Comparison of ENCODE assay signal across 9 cellular contexts in the genomic region with DNA sequence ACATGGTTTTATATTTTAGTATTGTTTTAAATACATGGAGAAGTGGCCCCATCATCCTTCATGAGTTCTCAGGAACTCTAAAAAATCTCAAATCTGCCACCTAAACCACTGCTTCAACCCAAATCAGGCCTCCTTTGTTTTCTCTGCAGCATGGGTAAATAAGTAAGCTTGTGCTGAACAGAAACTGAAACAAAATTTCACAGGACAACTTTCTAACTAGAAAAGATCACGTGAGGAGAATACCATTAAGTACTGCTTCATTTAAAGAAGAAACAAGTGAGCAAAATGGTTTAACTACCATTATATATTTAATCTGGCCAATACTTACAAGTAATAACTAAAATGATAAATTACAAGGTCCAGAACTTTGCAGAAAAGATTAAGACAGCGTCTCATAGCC. TPM values are rescaled to one million over a fixed set of nuclear protein-coding genes. Genes with fewer than 3 reads are reported as not detected.
A peak's percentile ranks its signal among the peaks of the same experiment; 100 is the strongest.
DNase-seq lines count a peak whose midpoint lies in the region; ATAC-seq and TF ChIP-seq lines count a peak whose summit lies in the region.
"Had no signal": no experiment of that assay in that cellular context is flagged by ENCODE, and none has a peak within 500 bp of the region (broad histone marks: within the 10 kb centered on the region; RNA-seq: fewer than 3 reads in every experiment).

No MANE protein-coding gene starts in this region.

- no peaks in the 10 kb centered on the region for H4K20me1 ChIP-seq in osteoblast (ENCODE audit: insufficient read depth, low read length)

- H3K4me3 Mint-ChIP-seq in stimulated activated naive B cell treated with anti-CD40 and anti-IgM and Interleukin-4, amounts not matched to agents 10 μg/mL and 1 μg/mL and 100 μg/mL, for 72 hours: peak overlapping the region; percentile 91 to 93

- H3K27me3 Mint-ChIP-seq in stimulated activated naive B cell treated with anti-CD40 and anti-IgM and Interleukin-4, amounts not matched to agents 10 μg/mL and 1 μg/mL and 100 μg/mL, for 72 hours: no peaks in the 10 kb centered on the region

- no peak overlapping the region for H3K27ac ChIP-seq in coronary artery
- no peak overlapping the region for H3K27ac ChIP-seq in osteoblast (ENCODE audit: low read depth, low read length)

- DNase-seq in GM10248 (ENCODE audit: extremely low spot score) (peak; percentile 56), coronary artery (ENCODE audit: low spot score) (no peak), SIG-M5 treated with dmso at 0.1 percent for 504 hours (lab: John Stamatoyannopoulos, UW; ENCODE audit: unreplicated experiment) (no peak), osteoblast (ENCODE audit: insufficient read length, low spot score, missing footprints) (no peak), NK-92 (lab: John Stamatoyannopoulos, UW; ENCODE audit: unreplicated experiment) (no peak)
- no peak for DNase-seq in stimulated activated naive B cell treated with anti-CD40 and anti-IgM and Interleukin-4, amounts not matched to agents 10 μg/mL and 1 μg/mL and 100 μg/mL, for 72 hours

- no peak overlapping the region for H2AFZ ChIP-seq in osteoblast (ENCODE audit: low read length)

- no peaks in the 10 kb centered on the region for H3K79me2 ChIP-seq in osteoblast (ENCODE audit: insufficient read depth, low read length)

- peak overlapping the region; percentile 4 for H3K27ac Mint-ChIP-seq in stimulated activated naive B cell treated with anti-CD40 and anti-IgM and Interleukin-4, amounts not matched to agents 10 μg/mL and 1 μg/mL and 100 μg/mL, for 72 hours

- no peaks in the 10 kb centered on the region for H3K9me3 ChIP-seq in osteoblast (ENCODE audit: low read depth, low read length)

- ATAC-seq in GM19468 (IDR thresholded peaks at IDR 0.05; ENCODE audit: extremely low read depth, unreplicated experiment) (peak; percentile 42), HG03521 (IDR thresholded peaks at IDR 0.05; ENCODE audit: unreplicated experiment) (peak; percentile 48)
- peak in 1 of 2 donors; percentile 12 for ATAC-seq in stimulated activated naive B cell treated with anti-CD40 and anti-IgM and Interleukin-4, amounts not matched to agents 10 μg/mL and 1 μg/mL and 100 μg/mL, for 72 hours (replicated peaks)

- H3K4me1 Mint-ChIP-seq in stimulated activated naive B cell treated with anti-CD40 and anti-IgM and Interleukin-4, amounts not matched to agents 10 μg/mL and 1 μg/mL and 100 μg/mL, for 72 hours: peaks cover 34 to 69% of the 10 kb centered on the region in 2 donors

- H3K4me2 ChIP-seq in osteoblast (ENCODE audit: insufficient read depth, low read length): no peak overlapping the region

- H3K36me3 ChIP-seq in osteoblast (ENCODE audit: insufficient read depth, low read length): no peaks in the 10 kb centered on the region

- no peaks in the 10 kb centered on the region for H3K4me1 ChIP-seq in osteoblast (ENCODE audit: insufficient read depth, low read length)

- no peaks in the 10 kb centered on the region for H3K27me3 ChIP-seq in osteoblast (ENCODE audit: insufficient read depth, low read length)

- H3K36me3 Mint-ChIP-seq in stimulated activated naive B cell treated with anti-CD40 and anti-IgM and Interleukin-4, amounts not matched to agents 10 μg/mL and 1 μg/mL and 100 μg/mL, for 72 hours: peaks cover 20 to 37% of the 10 kb centered on the region in 2 donors

- H3K4me3 ChIP-seq in coronary artery: peak overlapping the region; percentile 78
- no peak overlapping the region for H3K4me3 ChIP-seq in osteoblast (ENCODE audit: insufficient read depth, low read length)

- TF ChIP-seq CTCF in GM10248 (IDR thresholded peaks at IDR 0.05; ENCODE audit: control extremely low read depth, extremely low read depth, low read depth, missing control alignments) (no peak), coronary artery (IDR thresholded peaks at IDR 0.05) (no peak), osteoblast (IDR thresholded peaks at IDR 0.05; ENCODE audit: extremely low read depth, low read depth, low read length) (no peak)

- peaks cover 0 to 4% of the 10 kb centered on the region in 2 donors for H3K9me3 Mint-ChIP-seq in stimulated activated naive B cell treated with anti-CD40 and anti-IgM and Interleukin-4, amounts not matched to agents 10 μg/mL and 1 μg/mL and 100 μg/mL, for 72 hours

- CTCF ChIA-PET in GM10248 (lab: Yijun Ruan, JAX): interaction anchor here (1.0 to 4.8 kb wide), 5 partner anchors 11 to 157 kb away, joined by 3 to 27 read pairs (median 15); no protein-coding TSS in a partner anchor

- POLR2A ChIA-PET in GM10248 (lab: Yijun Ruan, JAX): no interaction called here

RNA-seq across cellular contexts. Expression of a gene that starts 2.5 kb away (rescaled TPM):
- total RNA-seq in osteoblast: 0.59 and 3.6 TPM in 2 replicates

RNA-seq across cellular contexts. Expression of a gene that starts 39.6 kb away (rescaled TPM):
- not detected in 2 replicates for total RNA-seq in osteoblast
- total RNA-seq: HT1080 had no signal
